Comparison of ENCODE assay signal across 10 cellular contexts in the genomic region with DNA sequence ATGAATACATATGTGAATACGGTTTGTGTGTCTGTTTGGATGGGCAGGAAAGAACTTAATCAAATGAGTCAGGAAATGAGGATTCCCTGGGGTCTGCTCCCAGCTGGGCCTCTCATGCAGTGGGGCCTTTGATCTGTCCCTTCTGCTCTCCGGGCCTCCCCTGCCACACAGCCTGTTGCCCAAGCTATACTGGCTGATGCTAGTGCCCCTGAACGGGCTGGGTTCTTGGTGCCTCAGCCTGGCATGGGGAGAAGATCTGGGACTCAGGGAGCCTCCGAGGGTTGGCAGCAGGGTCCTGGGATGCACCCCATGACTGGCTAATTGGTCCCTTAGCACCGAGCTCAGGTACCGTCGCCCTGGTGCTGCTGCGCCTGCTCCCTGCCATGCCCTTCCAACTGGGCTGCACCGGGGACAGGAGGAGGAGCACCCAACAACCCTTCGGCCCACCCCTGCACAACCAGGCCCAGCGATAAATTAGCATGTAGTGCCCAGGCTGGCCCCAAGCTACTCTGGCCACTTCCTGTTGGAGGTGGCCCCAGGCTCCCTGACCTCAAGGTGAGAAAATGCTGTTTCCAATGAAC.
"Had no signal": no experiment of that assay in that cellular context is flagged by ENCODE, and none has a peak within 500 bp of the region (broad histone marks: within the 10 kb centered on the region; RNA-seq: fewer than 3 reads in every experiment).

No MANE protein-coding gene starts in this region.

- H3K4me3 ChIP-seq: ovary, suprapubic skin had no signal

- H3K27me3 ChIP-seq: brain microvascular endothelial cell, ovary, suprapubic skin had no signal

- ATAC-seq: activated CD8-positive, alpha-beta T cell treated with anti-CD3 and anti-CD28 coated beads for 36 hours; esophagus mucosa; left cardiac atrium; stimulated activated naive CD8-positive, alpha-beta T cell treated with anti-CD3 and anti-CD28 coated beads, Interleukin-15, Interleukin-2, amounts not matched to agents 100 U/mL and 50 U/mL, for 24 hours had no signal

- DNase-seq: activated CD8-positive, alpha-beta T cell treated with anti-CD3 and anti-CD28 coated beads for 36 hours; activated naive CD8-positive, alpha-beta T cell treated with anti-CD3 and anti-CD28 coated beads for 36 hours; brain microvascular endothelial cell; left cardiac atrium; ovary; stimulated activated CD4-positive, alpha-beta T cell treated with anti-CD3 and anti-CD28 coated beads, Interleukin-4, amount 100 ng/mL, for 1 hour; stimulated activated CD8-positive, alpha-beta memory T cell treated with anti-CD3 and anti-CD28 coated beads, Interleukin-4, amount 100 ng/mL, for 48 hours; stimulated activated naive CD8-positive, alpha-beta T cell treated with anti-CD3 and anti-CD28 coated beads, Interleukin-15, Interleukin-2, amounts not matched to agents 100 U/mL and 50 U/mL, for 24 hours had no signal

- H3K9me3 ChIP-seq: ovary, suprapubic skin had no signal

- H3K27ac Mint-ChIP-seq: activated CD8-positive, alpha-beta T cell treated with anti-CD3 and anti-CD28 coated beads for 36 hours; activated naive CD8-positive, alpha-beta T cell treated with anti-CD3 and anti-CD28 coated beads for 36 hours had no signal

- H3K27me3 Mint-ChIP-seq: activated CD8-positive, alpha-beta T cell treated with anti-CD3 and anti-CD28 coated beads for 36 hours; activated naive CD8-positive, alpha-beta T cell treated with anti-CD3 and anti-CD28 coated beads for 36 hours had no signal

- H3K4me3 Mint-ChIP-seq: activated CD8-positive, alpha-beta T cell treated with anti-CD3 and anti-CD28 coated beads for 36 hours; activated naive CD8-positive, alpha-beta T cell treated with anti-CD3 and anti-CD28 coated beads for 36 hours had no signal

- H3K36me3 ChIP-seq: brain microvascular endothelial cell, ovary, suprapubic skin had no signal

- H3K27ac ChIP-seq: brain microvascular endothelial cell, ovary, suprapubic skin had no signal

- H3K36me3 Mint-ChIP-seq: activated naive CD8-positive, alpha-beta T cell treated with anti-CD3 and anti-CD28 coated beads for 36 hours had no signal

- H3K4me1 ChIP-seq: suprapubic skin had no signal
